ENCODE assay signal across 24 cellular contexts in the genomic region with DNA sequence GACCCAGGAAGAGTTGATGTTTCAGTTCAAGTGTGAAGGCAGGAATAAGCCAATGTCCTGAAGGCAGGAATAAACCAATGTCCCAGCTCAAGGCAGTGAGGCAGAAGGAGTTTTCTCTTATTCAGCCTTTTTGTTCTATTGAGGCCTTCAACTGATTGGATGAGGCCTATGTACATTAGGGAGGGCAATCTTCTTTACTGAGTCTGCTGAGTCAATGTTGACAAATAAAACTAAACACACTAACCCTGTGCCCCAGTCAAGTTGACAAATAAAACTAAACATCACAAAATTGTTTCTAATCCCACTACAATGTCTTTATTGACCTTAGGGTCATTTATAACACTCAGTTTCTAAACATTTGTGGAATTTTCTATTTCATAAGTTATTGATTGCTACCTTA.
DNase-seq lines count a peak whose midpoint lies in the region; ATAC-seq and TF ChIP-seq lines count a peak whose summit lies in the region.
"Had no signal": no experiment of that assay in that cellular context is flagged by ENCODE, and none has a peak within 500 bp of the region (broad histone marks: within the 10 kb centered on the region; RNA-seq: fewer than 3 reads in every experiment).

No MANE protein-coding gene starts in this region.

- in situ Hi-C loops in brain microvascular endothelial cell (cut with HindIII; ENCODE audit: low pct_ligation_motif_present, low sequenced_read_pairs): no loop called here

- intact Hi-C loops in CD4-positive, alpha-beta T cell (cut with DNase I, micrococcal nuclease): no loop called here

- POLR2A ChIA-PET in CD4-positive, alpha-beta T cell (lab: Charles Lee): no interaction called here

- H4K20me1 ChIP-seq in neural progenitor cell (ENCODE audit: low read depth): no peaks in the 10 kb centered on the region

- TF ChIP-seq CTCF in neural progenitor cell (IDR thresholded peaks at IDR 0.05): no peak
- TF ChIP-seq CTCF in brain microvascular endothelial cell (IDR thresholded peaks at IDR 0.05; ENCODE audit: low read depth, low read length, missing control alignments): no peak
- no peak for TF ChIP-seq CTCF in CD4-positive, alpha-beta T cell (IDR thresholded peaks at IDR 0.05)

- no peaks in the 10 kb centered on the region for H3K79me2 ChIP-seq in neural progenitor cell (ENCODE audit: low read depth)

- H3K27ac ChIP-seq in neural progenitor cell (no peak overlapping the region), brain microvascular endothelial cell (no peak overlapping the region)
- no peak overlapping the region for H3K27ac ChIP-seq in CD4-positive, alpha-beta T cell (ENCODE audit: low read depth, low read length)
- H3K27ac ChIP-seq: C4-2B, RWPE1 had no signal

- no peaks in the 10 kb centered on the region for H3F3A ChIP-seq in neural progenitor cell (ENCODE audit: low read depth)

- no peak for ATAC-seq in GM21717 (IDR thresholded peaks at IDR 0.05; ENCODE audit: unreplicated experiment)
- no peak for ATAC-seq in CD4-positive, alpha-beta T cell (ENCODE audit: poor library complexity)
- ATAC-seq: Panc1 had no signal

- H3K27me3 ChIP-seq in neural progenitor cell (no peaks in the 10 kb centered on the region), brain microvascular endothelial cell (replicated peaks) (no peaks in the 10 kb centered on the region)
- H3K27me3 ChIP-seq in CD4-positive, alpha-beta T cell (ENCODE audit: control insufficient read depth, insufficient read depth, low read length): no peaks in the 10 kb centered on the region

- no peaks in the 10 kb centered on the region for H3K4me1 ChIP-seq in neural progenitor cell

- CTCF ChIA-PET in CD4-positive, alpha-beta T cell (lab: Charles Lee): no interaction called here

- no peaks in the 10 kb centered on the region for H3K9me3 ChIP-seq in neural progenitor cell (ENCODE audit: low read depth)
- no peaks in the 10 kb centered on the region for H3K9me3 ChIP-seq in CD4-positive, alpha-beta T cell (ENCODE audit: control insufficient read depth, low read length)

- H3K36me3 ChIP-seq in neural progenitor cell: no peaks in the 10 kb centered on the region
- no peaks in the 10 kb centered on the region for H3K36me3 ChIP-seq in brain microvascular endothelial cell (replicated peaks)

- H2AFZ ChIP-seq in neural progenitor cell (replicated peaks): no peak overlapping the region

- no peaks in the 10 kb centered on the region for H3K36me3 Mint-ChIP-seq in neural progenitor cell
- H3K36me3 Mint-ChIP-seq in CD4-positive, alpha-beta T cell (ENCODE audit: low read depth): no peaks in the 10 kb centered on the region
- H3K36me3 Mint-ChIP-seq: CD8-positive, alpha-beta memory T cell had no signal

- no peaks in the 10 kb centered on the region for H3K27me3 Mint-ChIP-seq in neural progenitor cell (ENCODE audit: insufficient read depth, low read depth)
- H3K27me3 Mint-ChIP-seq in CD4-positive, alpha-beta T cell: no peaks in the 10 kb centered on the region
- H3K27me3 Mint-ChIP-seq: B cell; CD8-positive, alpha-beta memory T cell had no signal

- no peak overlapping the region for H3K4me2 ChIP-seq in neural progenitor cell

- H3K4me1 Mint-ChIP-seq in neural progenitor cell: peaks cover 9% of the 10 kb centered on the region
- no peaks in the 10 kb centered on the region for H3K4me1 Mint-ChIP-seq in CD4-positive, alpha-beta T cell (ENCODE audit: low read depth)
- H3K4me1 Mint-ChIP-seq: B cell; CD8-positive, alpha-beta memory T cell had no signal

- peak overlapping the region; percentile 54 for H3K27ac Mint-ChIP-seq in neural progenitor cell
- H3K27ac Mint-ChIP-seq in CD4-positive, alpha-beta T cell: no peak overlapping the region
- H3K27ac Mint-ChIP-seq: B cell; CD8-positive, alpha-beta memory T cell; T-helper 2 cell treated with Interferon-gamma antibody and Interleukin-4, amounts not matched to agents 5 μg/mL and 100 μg/mL, for 36 hours had no signal

- H3K4me3 ChIP-seq in neural progenitor cell (no peak overlapping the region), brain microvascular endothelial cell (ENCODE audit: low read depth, low read length) (no peak overlapping the region)

- no peaks in the 10 kb centered on the region for H3K9me3 Mint-ChIP-seq in neural progenitor cell
- H3K9me3 Mint-ChIP-seq in CD4-positive, alpha-beta T cell: no peaks in the 10 kb centered on the region
- H3K9me3 Mint-ChIP-seq: T-helper 2 cell treated with Interferon-gamma antibody and Interleukin-4, amounts not matched to agents 5 μg/mL and 100 μg/mL, for 36 hours had no signal

- no peak overlapping the region for H3K4me3 Mint-ChIP-seq in neural progenitor cell
- no peak overlapping the region for H3K4me3 Mint-ChIP-seq in CD4-positive, alpha-beta T cell
- H3K4me3 Mint-ChIP-seq: B cell; CD8-positive, alpha-beta memory T cell; T-helper 2 cell treated with Interferon-gamma antibody and Interleukin-4, amounts not matched to agents 5 μg/mL and 100 μg/mL, for 36 hours had no signal

- DNase-seq in DMS53 treated with DMSO at 0.1 percent for 48 hours (lab: John Stamatoyannopoulos, UW; ENCODE audit: unreplicated experiment) (peak; percentile 22), NCI-H345 (lab: John Stamatoyannopoulos, UW) (peak; percentile 52), NCI-H774 (lab: John Stamatoyannopoulos, UW) (peak; percentile 31), neural progenitor cell (ENCODE audit: low spot score) (no peak), brain microvascular endothelial cell (no peak)
- no peak for DNase-seq in CD4-positive, alpha-beta T cell
- DNase-seq: CD8-positive, alpha-beta memory T cell; DMS 273 treated with DMSO at 0.1 percent for 48 hours; HCEC 1CT; Karpas-422; MV-4-11; NCI-H1105; NCI-H1436 treated with DMSO at 0.1 percent for 48 hours; NCI-H187 treated with DMSO at 0.1 percent for 48 hours; NCI-H2107; NCI-H524; SHP77; T-helper 1 cell had no signal

- H3K9ac ChIP-seq in neural progenitor cell: no peak overlapping the region

Comparison
In these comparisons a context has a peak if more than half of its experiments do, and no peak if none do; other contexts are left out.
1. DNase-seq: peak in DMS53 treated with DMSO at 0.1 percent for 48 hours (single experiment), NCI-H345 (single experiment) and NCI-H774 (single experiment); none in neural progenitor cell (single experiment), brain microvascular endothelial cell (single experiment) and CD4-positive, alpha-beta T cell (0 of 10).